Comparison of ENCODE assay signal across 12 cellular contexts in genomic region chr11:10051868-10052586, GRCh38.
DNase-seq lines count a peak whose midpoint lies in the region; ATAC-seq, FAIRE-seq and TF ChIP-seq lines count a peak whose summit lies in the region.
"Had no signal": no experiment of that assay in that cellular context is flagged by ENCODE, and none has a peak within 500 bp of the region (broad histone marks: within the 10 kb centered on the region; RNA-seq: fewer than 3 reads in every experiment).

No MANE protein-coding gene starts in this region.

- no peak overlapping the region for H3K23ac ChIP-seq in H1 (ENCODE audit: insufficient read length)

- TF ChIP-seq CTCF in H1 (IDR thresholded peaks at IDR 0.05; ENCODE audit: control extremely low read depth in 1 of 3, insufficient read depth in 1 of 3, low read depth in 1 of 3, low read length in 3 of 3): no peak
- TF ChIP-seq CTCF in activated CD8-positive, alpha-beta T cell treated with anti-CD3 and anti-CD28 coated beads for 36 hours (IDR thresholded peaks at IDR 0.05): no peak

- peak; percentile 55 for FAIRE-seq in H1 (lab: Jason Lieb, UNC)

- H3K9me3 ChIP-seq in H1 (ENCODE audit: insufficient read depth in 2 of 2, low read depth in 1 of 2, low read length in 1 of 2): no peaks in the 10 kb centered on the region

- H4K91ac ChIP-seq in H1 (replicated peaks; ENCODE audit: insufficient read length, low read length): no peak overlapping the region

- H3K56ac ChIP-seq in H1 (replicated peaks; ENCODE audit: insufficient read length, low read depth, low read length): no peak overlapping the region

- no peak overlapping the region for H3K4ac ChIP-seq in H1 (replicated peaks; ENCODE audit: insufficient read length, low read depth, low read length)

- no peak for TF ChIP-seq POLR2A in H1 (IDR thresholded peaks at IDR 0.05; ENCODE audit: control extremely low read depth in 1 of 2, low read depth in 2 of 2, low read length in 2 of 2)

- H3K4me1 ChIP-seq in H1 (replicated peaks in 1 of 4; ENCODE audit: control insufficient read depth in 3 of 4, insufficient read depth in 4 of 4, low read length in 3 of 4): no peaks in the 10 kb centered on the region

- DNase-seq in LHCN-M2 (ENCODE audit: low read depth) (peak; percentile 47), H1 (ENCODE audit: low read depth in 1 of 2, low spot score in 2 of 2) (no peak), iris pigment epithelial cell (ENCODE audit: low read depth) (peak; percentile 42), nucleus accumbens (lab: John Stamatoyannopoulos, UW) (no peak), NCI-H82 treated with DMSO at 0.1 percent for 48 hours (lab: John Stamatoyannopoulos, UW; ENCODE audit: unreplicated experiment) (no peak)
- no peak for DNase-seq in activated CD8-positive, alpha-beta T cell treated with anti-CD3 and anti-CD28 coated beads for 36 hours
- no peak for DNase-seq in activated naive CD4-positive, alpha-beta T cell treated with anti-CD3 and anti-CD28 coated beads, Interleukin-2, amount 50 U/mL, for 16 hours
- DNase-seq: CD8-positive, alpha-beta T cell; NCI-H146; NCI-H345; NCI-H69 had no signal

- H3K9ac ChIP-seq in H1 (replicated peaks in 1 of 4; ENCODE audit: extremely low read depth in 1 of 4, low read depth in 3 of 4, low read length in 3 of 4): no peak overlapping the region

- H3K23me2 ChIP-seq in H1 (ENCODE audit: low read depth, low read length): no peaks in the 10 kb centered on the region; the same call in 1 of the 2 replicates

- H2BK20ac ChIP-seq in H1 (ENCODE audit: low read length): no peak overlapping the region

- no peak overlapping the region for H4K8ac ChIP-seq in H1 (ENCODE audit: extremely low read depth, insufficient read depth, low read length)

- TF ChIP-seq RAD21 in H1 (IDR thresholded peaks at IDR 0.05 in 1 of 2, conservative IDR thresholded peaks at IDR 0.05 in 1 of 2; ENCODE audit: low read depth in 2 of 2, low read length in 2 of 2): no peak

- intact Hi-C loops in activated CD8-positive, alpha-beta T cell treated with anti-CD3 and anti-CD28 coated beads for 36 hours (cut with micrococcal nuclease): no loop called here

- no peak overlapping the region for H2BK120ac ChIP-seq in H1 (replicated peaks; ENCODE audit: low read depth, low read length)

- ATAC-seq in activated CD8-positive, alpha-beta T cell treated with anti-CD3 and anti-CD28 coated beads for 36 hours: no peak
- ATAC-seq: CD8-positive, alpha-beta T cell; HCT116 had no signal

- H3K9me3 Mint-ChIP-seq in activated CD8-positive, alpha-beta T cell treated with anti-CD3 and anti-CD28 coated beads for 36 hours: no peaks in the 10 kb centered on the region

- no peak overlapping the region for H2AK5ac ChIP-seq in H1 (ENCODE audit: low read depth, low read length)

- POLR2A ChIA-PET in H1 (lab: Charles Lee; ENCODE audit: partially characterized antibody): no interaction called here
- POLR2A ChIA-PET in activated CD8-positive, alpha-beta T cell treated with anti-CD3 and anti-CD28 coated beads for 36 hours (lab: Charles Lee): interaction anchor here (0.6 kb wide), 1 partner anchor 20 kb away, joined by 6 read pairs; no protein-coding TSS in a partner anchor

- H3K36me3 ChIP-seq in H1 (ENCODE audit: control insufficient read depth in 2 of 4, insufficient read depth in 4 of 4, low read length in 3 of 4): no peaks in the 10 kb centered on the region

- no peaks in the 10 kb centered on the region for H3K79me2 ChIP-seq in H1 (ENCODE audit: control insufficient read depth in 1 of 2, insufficient read depth in 2 of 2, low read length in 2 of 2)

- CTCF ChIA-PET in H1 (lab: Charles Lee; ENCODE audit: partially characterized antibody): interaction anchor here (1.2 kb wide), 1 partner anchor 25 kb away, joined by 4 read pairs; no protein-coding TSS in a partner anchor
- CTCF ChIA-PET in activated CD8-positive, alpha-beta T cell treated with anti-CD3 and anti-CD28 coated beads for 36 hours (lab: Charles Lee): no interaction called here

- peaks cover 0 to 1% (median 0%) of the 10 kb centered on the region in 4 experiments; a peak in 1 of 7 replicates for H3K27me3 ChIP-seq in H1 (replicated peaks in 1 of 4; ENCODE audit: control insufficient read depth in 3 of 4, extremely low read depth in 1 of 4, insufficient read depth in 3 of 4, low read length in 3 of 4)

- H2BK15ac ChIP-seq in H1 (ENCODE audit: low read length): no peak overlapping the region

- H3K4me3 Mint-ChIP-seq in activated CD8-positive, alpha-beta T cell treated with anti-CD3 and anti-CD28 coated beads for 36 hours: no peak overlapping the region
- H3K4me3 Mint-ChIP-seq: CD8-positive, alpha-beta T cell had no signal

- H3K27me3 Mint-ChIP-seq in activated CD8-positive, alpha-beta T cell treated with anti-CD3 and anti-CD28 coated beads for 36 hours: no peaks in the 10 kb centered on the region

- H3K79me1 ChIP-seq in H1 (ENCODE audit: low read depth, low read length): no peaks in the 10 kb centered on the region

- no peak overlapping the region for H4K5ac ChIP-seq in H1 (ENCODE audit: insufficient read length, low read depth, low read length)

- H2BK5ac ChIP-seq in H1 (ENCODE audit: low read depth, low read length): no peak overlapping the region

- H3K36me3 Mint-ChIP-seq in activated CD8-positive, alpha-beta T cell treated with anti-CD3 and anti-CD28 coated beads for 36 hours (ENCODE audit: low read depth): peaks cover under 1% of the 10 kb centered on the region

- no peaks in the 10 kb centered on the region for H4K20me1 ChIP-seq in H1 (replicated peaks in 1 of 2; ENCODE audit: control insufficient read depth in 1 of 2, insufficient read depth in 2 of 2, low read length in 2 of 2)

- WGBS in H1 (ENCODE audit: extremely low coverage in 1 of 2, insufficient coverage in 1 of 2, insufficient read length in 1 of 2, insufficient replicate concordance in 2 of 2, low coverage in 1 of 2, low lambda C conversion rate in 2 of 2, missing lambda C conversion rate in 1 of 2), 2 experiments: 63% methylated on average over 4 of the region's 4 CpGs; no CpG with 5 or more reads in 1 of the 2 experiments

- no peak overlapping the region for H2BK12ac ChIP-seq in H1 (ENCODE audit: low read depth, low read length)

- no peak for TF ChIP-seq EP300 in H1 (IDR thresholded peaks at IDR 0.05; ENCODE audit: borderline replicate concordance in 1 of 2, low read depth in 2 of 2, low read length in 2 of 2)

- no peak overlapping the region for H2AFZ ChIP-seq in H1 (ENCODE audit: low read length)

- no peak overlapping the region for H3K4me2 ChIP-seq in H1 (ENCODE audit: insufficient read depth in 1 of 2, low read depth in 2 of 2, low read length in 2 of 2)

- no peak overlapping the region for H3K4me3 ChIP-seq in H1 (ENCODE audit: extremely low read depth in 1 of 4, insufficient read depth in 2 of 4, low read depth in 3 of 4, low read length in 4 of 4)

- no peaks in the 10 kb centered on the region for H3K4me1 Mint-ChIP-seq in activated CD8-positive, alpha-beta T cell treated with anti-CD3 and anti-CD28 coated beads for 36 hours (ENCODE audit: low read depth)

- H3K18ac ChIP-seq in H1 (ENCODE audit: extremely low read depth, low read length): no peak overlapping the region

- no peak overlapping the region for H3K27ac ChIP-seq in H1 (ENCODE audit: low read depth, low read length)

- H3K14ac ChIP-seq in H1 (ENCODE audit: insufficient read length): no peak overlapping the region

- no peak overlapping the region for H3K27ac Mint-ChIP-seq in activated CD8-positive, alpha-beta T cell treated with anti-CD3 and anti-CD28 coated beads for 36 hours
- H3K27ac Mint-ChIP-seq: CD8-positive, alpha-beta T cell had no signal

TF ChIP-seq in H1, 55 proteins besides CTCF, POLR2A, EP300 and RAD21:
- TF ChIP-seq CBX5 (IDR thresholded peaks at IDR 0.05; ENCODE audit: low read depth, low read length): no peak
- no peak for TF ChIP-seq E2F6 (IDR thresholded peaks at IDR 0.05)
- TF ChIP-seq HDAC6 (IDR thresholded peaks at IDR 0.05; ENCODE audit: low read depth, low read length): no peak

Comparison
In these comparisons a context has a peak if more than half of its experiments do, and no peak if none do; other contexts are left out.
1. DNase-seq: peak in LHCN-M2 (single experiment) and iris pigment epithelial cell (single experiment); none in H1 (0 of 2), activated CD8-positive, alpha-beta T cell treated with anti-CD3 and anti-CD28 coated beads for 36 hours (single experiment), nucleus accumbens (0 of 56), activated naive CD4-positive, alpha-beta T cell treated with anti-CD3 and anti-CD28 coated beads, Interleukin-2, amount 50 U/mL, for 16 hours (single experiment) and NCI-H82 treated with DMSO at 0.1 percent for 48 hours (single experiment).